In genomic region chr4:162817374-162817773, GRCh38 we compare ENCODE assay signal across 6 cellular contexts.
DNase-seq lines count a peak whose midpoint lies in the region; ATAC-seq and TF ChIP-seq lines count a peak whose summit lies in the region.
"Not testable (repeated sequence)": the region's sequence is repeated elsewhere in the genome, so short reads cannot be mapped to it uniquely, and the experiment has no call there.

No MANE protein-coding gene starts in this region.

- DNase-seq in CMK (ENCODE audit: low read depth): peak; percentile 3
- DNase-seq in Caki2 (ENCODE audit: low read depth): peak; percentile 3
- peak; percentile 1 for DNase-seq in DMS 273 (lab: John Stamatoyannopoulos, UW; ENCODE audit: unreplicated experiment)
- DNase-seq in DND-41: peak; percentile 4
- DNase-seq in OCI-M1 (lab: John Stamatoyannopoulos, UW): peak; percentile 12

- H3K27ac ChIP-seq in DND-41 (ENCODE audit: low read length); HEK293 (ENCODE audit: extremely low read depth, low read depth, low read length): not testable (repeated sequence)

- in situ Hi-C loops in Caki2 (cut with HindIII; ENCODE audit: low pct_unique_long_range_greater_than_20kb, low sequenced_read_pairs): not testable (repeated sequence)

- not testable (repeated sequence) for H3K27me3 ChIP-seq in DND-41 (ENCODE audit: insufficient read depth, low read length, poor library complexity)

- H3K4me1 ChIP-seq in DND-41 (ENCODE audit: insufficient read depth, low read length); HEK293 (ENCODE audit: control insufficient read depth, insufficient read depth, low read length): not testable (repeated sequence)

- not testable (repeated sequence) for H3K79me2 ChIP-seq in DND-41 (ENCODE audit: insufficient read depth, low read length)

- not testable (repeated sequence) for TF ChIP-seq CTCF in DND-41 (IDR thresholded peaks at IDR 0.05; ENCODE audit: borderline replicate concordance, extremely low read depth, low read length, poor library complexity, severe bottlenecking); HEK293 (tag by site-specific recombination; IDR thresholded peaks at IDR 0.05)

- not testable (repeated sequence) for H3K9ac ChIP-seq in DND-41 (ENCODE audit: low read depth, low read length)

- not testable (repeated sequence) for H3K4me2 ChIP-seq in DND-41 (ENCODE audit: insufficient read depth, low read length)

- not testable (repeated sequence) for H3K4me3 ChIP-seq in DND-41 (ENCODE audit: low read depth in 1 of 2, low read length in 2 of 2); HEK293 (ENCODE audit: low read depth, low read length)

- CTCF ChIA-PET in HEK293 (lab: Yijun Ruan, JAX): not testable (repeated sequence)

- not testable (repeated sequence) for H2AFZ ChIP-seq in DND-41 (ENCODE audit: low read depth, low read length)

- POLR2A ChIA-PET in HEK293 (lab: Yijun Ruan, JAX): not testable (repeated sequence)

- not testable (repeated sequence) for H4K20me1 ChIP-seq in DND-41 (ENCODE audit: insufficient read depth, low read length)

- H3K9me3 ChIP-seq in DND-41 (ENCODE audit: insufficient read depth, low read length, severe bottlenecking); HEK293 (ENCODE audit: control insufficient read depth, insufficient read depth, low read depth, low read length): not testable (repeated sequence)

- ATAC-seq in DND-41 (ENCODE audit: insufficient read depth, low read depth): not testable (repeated sequence)

- H3K36me3 ChIP-seq in DND-41 (ENCODE audit: insufficient read depth, low read length); HEK293 (ENCODE audit: control insufficient read depth in 2 of 2, insufficient read depth in 1 of 2, low read length in 2 of 2): not testable (repeated sequence)

TF ChIP-seq in HEK293, 187 proteins besides CTCF, POLR2A, EP300 and RAD21:
- TF ChIP-seq SETDB1 (IDR thresholded peaks at IDR 0.05; ENCODE audit: insufficient read length, low read length): peak; percentile 70
TF ChIP-seq in HEK293: peak in this region for 1; not testable (repeated sequence) for 186.
